1 cellular context compared by ENCODE assay signal in the genomic region with DNA sequence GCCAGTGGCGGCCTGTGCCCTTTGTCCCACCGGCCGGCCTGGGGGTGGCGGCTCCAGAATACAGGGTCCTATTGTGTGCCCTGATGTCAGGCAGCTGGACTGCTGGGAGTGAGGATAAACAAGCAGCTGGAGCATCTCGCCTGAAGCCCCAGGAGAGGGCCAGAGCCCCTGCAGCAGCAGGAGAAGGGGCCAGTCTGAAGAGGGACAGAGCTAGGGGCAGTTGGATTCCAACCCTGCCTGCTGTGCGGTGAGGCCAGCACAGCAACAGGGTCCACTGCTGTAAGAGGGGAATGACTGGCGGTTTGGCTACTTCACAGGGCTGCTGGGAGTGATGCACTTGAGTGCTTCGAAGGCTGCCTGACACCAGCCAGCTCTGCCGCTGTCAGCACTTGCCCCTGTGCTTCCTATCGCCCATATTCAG.
TF ChIP-seq lines count a peak whose summit lies in the region.

No MANE protein-coding gene starts in this region.

TF ChIP-seq in HepG2, 621 proteins besides CTCF, POLR2A, EP300 and RAD21 (continued from another document and continues in another):
- TF ChIP-seq, protein P1, sequence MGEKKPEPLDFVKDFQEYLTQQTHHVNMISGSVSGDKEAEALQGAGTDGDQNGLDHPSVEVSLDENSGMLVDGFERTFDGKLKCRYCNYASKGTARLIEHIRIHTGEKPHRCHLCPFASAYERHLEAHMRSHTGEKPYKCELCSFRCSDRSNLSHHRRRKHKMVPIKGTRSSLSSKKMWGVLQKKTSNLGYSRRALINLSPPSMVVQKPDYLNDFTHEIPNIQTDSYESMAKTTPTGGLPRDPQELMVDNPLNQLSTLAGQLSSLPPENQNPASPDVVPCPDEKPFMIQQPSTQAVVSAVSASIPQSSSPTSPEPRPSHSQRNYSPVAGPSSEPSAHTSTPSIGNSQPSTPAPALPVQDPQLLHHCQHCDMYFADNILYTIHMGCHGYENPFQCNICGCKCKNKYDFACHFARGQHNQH (CRISPR knock-in tag; IDR thresholded peaks at IDR 0.05): no peak
- TF ChIP-seq ZNF17 (CRISPR knock-in tag; IDR thresholded peaks at IDR 0.05) (no peak), TBL1XR1 (IDR thresholded peaks at IDR 0.05; ENCODE audit: borderline replicate concordance, low read length, partially characterized antibody) (no peak), ATF7 (IDR thresholded peaks at IDR 0.05) (no peak), ATF7 (CRISPR knock-in tag; IDR thresholded peaks at IDR 0.05) (no peak), ZFY (CRISPR knock-in tag; IDR thresholded peaks at IDR 0.05) (no peak; the same call in 1 of the 2 replicates), ZNF292 (CRISPR knock-in tag; IDR thresholded peaks at IDR 0.05; ENCODE audit: borderline replicate concordance, low read depth) (0 out of 2 replicates have a peak, but pooled peaks have one; percentile 35), CCAR2 (optimal IDR thresholded peaks at IDR 0.05; ENCODE audit: low read depth, low read length) (no peak), ZNF432 (CRISPR knock-in tag; IDR thresholded peaks at IDR 0.05; ENCODE audit: borderline replicate concordance) (no peak), PLRG1 (conservative IDR thresholded peaks at IDR 0.05) (no peak), KDM1A (CRISPR knock-in tag; IDR thresholded peaks at IDR 0.05) (0 out of 2 replicates have a peak, but pooled peaks have one; percentile 13), ESRRA (CRISPR knock-in tag; IDR thresholded peaks at IDR 0.05; ENCODE audit: low read depth) (no peak), ATF7-NPFF (CRISPR knock-in tag; IDR thresholded peaks at IDR 0.05; ENCODE audit: low read depth) (no peak), ZNF577 (CRISPR knock-in tag; IDR thresholded peaks at IDR 0.05; ENCODE audit: borderline replicate concordance, low read depth) (no peak), ZNF572 (CRISPR knock-in tag; IDR thresholded peaks at IDR 0.05) (no peak), ZNF724P (CRISPR knock-in tag; IDR thresholded peaks at IDR 0.05; ENCODE audit: borderline replicate concordance) (no peak), TCF12 (IDR thresholded peaks at IDR 0.05) (no peak), TCF12 (CRISPR knock-in tag; IDR thresholded peaks at IDR 0.05) (no peak), RELA (CRISPR knock-in tag; IDR thresholded peaks at IDR 0.05) (no peak), HMG20B (CRISPR knock-in tag; conservative IDR thresholded peaks at IDR 0.05) (no peak), TMF1 (CRISPR knock-in tag; IDR thresholded peaks at IDR 0.05; ENCODE audit: low read depth) (no peak), ZNF431 (CRISPR knock-in tag; IDR thresholded peaks at IDR 0.05; ENCODE audit: borderline replicate concordance, low read depth) (no peak), HES4 (CRISPR knock-in tag; IDR thresholded peaks at IDR 0.05; ENCODE audit: borderline replicate concordance) (no peak), STAG1 (CRISPR knock-in tag; IDR thresholded peaks at IDR 0.05) (no peak), HDAC2 (CRISPR knock-in tag; IDR thresholded peaks at IDR 0.05) (peak; percentile 43), ZNF44 (CRISPR knock-in tag; IDR thresholded peaks at IDR 0.05) (no peak), ZNF383 (CRISPR knock-in tag; IDR thresholded peaks at IDR 0.05; ENCODE audit: borderline replicate concordance) (no peak), ZNF557 (CRISPR knock-in tag; IDR thresholded peaks at IDR 0.05) (no peak)
- TF ChIP-seq, protein P2, sequence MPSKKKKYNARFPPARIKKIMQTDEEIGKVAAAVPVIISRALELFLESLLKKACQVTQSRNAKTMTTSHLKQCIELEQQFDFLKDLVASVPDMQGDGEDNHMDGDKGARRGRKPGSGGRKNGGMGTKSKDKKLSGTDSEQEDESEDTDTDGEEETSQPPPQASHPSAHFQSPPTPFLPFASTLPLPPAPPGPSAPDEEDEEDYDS (CRISPR knock-in tag; IDR thresholded peaks at IDR 0.05): no peak
- TF ChIP-seq, protein P3, sequence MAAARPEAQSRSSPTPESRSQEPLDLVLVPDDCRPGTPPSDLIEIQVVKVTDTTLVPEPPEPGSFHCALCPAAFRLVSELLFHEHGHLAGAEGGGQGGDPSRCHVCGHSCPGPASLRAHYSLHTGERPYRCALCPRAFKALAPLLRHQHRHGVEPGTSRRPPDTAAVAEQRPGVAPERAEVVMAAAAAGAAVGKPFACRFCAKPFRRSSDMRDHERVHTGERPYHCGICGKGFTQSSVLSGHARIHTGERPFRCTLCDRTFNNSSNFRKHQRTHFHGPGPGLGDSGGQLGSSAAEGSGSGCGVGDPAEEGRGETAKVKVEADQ (CRISPR knock-in tag; IDR thresholded peaks at IDR 0.05; ENCODE audit: borderline replicate concordance): no peak
- TF ChIP-seq, protein P4, sequence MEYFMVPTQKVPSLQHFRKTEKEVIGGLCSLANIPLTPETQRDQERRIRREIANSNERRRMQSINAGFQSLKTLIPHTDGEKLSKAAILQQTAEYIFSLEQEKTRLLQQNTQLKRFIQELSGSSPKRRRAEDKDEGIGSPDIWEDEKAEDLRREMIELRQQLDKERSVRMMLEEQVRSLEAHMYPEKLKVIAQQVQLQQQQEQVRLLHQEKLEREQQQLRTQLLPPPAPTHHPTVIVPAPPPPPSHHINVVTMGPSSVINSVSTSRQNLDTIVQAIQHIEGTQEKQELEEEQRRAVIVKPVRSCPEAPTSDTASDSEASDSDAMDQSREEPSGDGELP (IDR thresholded peaks at IDR 0.05; ENCODE audit: borderline replicate concordance, low read depth): peak; percentile 77; the same call in 1 of the 2 replicates
- TF ChIP-seq, protein P5, sequence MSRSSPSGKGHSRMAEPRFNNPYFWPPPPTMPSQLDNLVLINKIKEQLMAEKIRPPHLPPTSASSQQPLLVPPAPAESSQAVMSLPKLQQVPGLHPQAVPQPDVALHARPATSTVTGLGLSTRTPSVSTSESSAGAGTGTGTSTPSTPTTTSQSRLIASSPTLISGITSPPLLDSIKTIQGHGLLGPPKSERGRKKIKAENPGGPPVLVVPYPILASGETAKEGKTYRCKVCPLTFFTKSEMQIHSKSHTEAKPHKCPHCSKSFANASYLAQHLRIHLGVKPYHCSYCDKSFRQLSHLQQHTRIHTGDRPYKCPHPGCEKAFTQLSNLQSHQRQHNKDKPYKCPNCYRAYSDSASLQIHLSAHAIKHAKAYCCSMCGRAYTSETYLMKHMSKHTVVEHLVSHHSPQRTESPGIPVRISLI (CRISPR knock-in tag; IDR thresholded peaks at IDR 0.05; ENCODE audit: borderline replicate concordance): no peak
- TF ChIP-seq, protein P6, sequence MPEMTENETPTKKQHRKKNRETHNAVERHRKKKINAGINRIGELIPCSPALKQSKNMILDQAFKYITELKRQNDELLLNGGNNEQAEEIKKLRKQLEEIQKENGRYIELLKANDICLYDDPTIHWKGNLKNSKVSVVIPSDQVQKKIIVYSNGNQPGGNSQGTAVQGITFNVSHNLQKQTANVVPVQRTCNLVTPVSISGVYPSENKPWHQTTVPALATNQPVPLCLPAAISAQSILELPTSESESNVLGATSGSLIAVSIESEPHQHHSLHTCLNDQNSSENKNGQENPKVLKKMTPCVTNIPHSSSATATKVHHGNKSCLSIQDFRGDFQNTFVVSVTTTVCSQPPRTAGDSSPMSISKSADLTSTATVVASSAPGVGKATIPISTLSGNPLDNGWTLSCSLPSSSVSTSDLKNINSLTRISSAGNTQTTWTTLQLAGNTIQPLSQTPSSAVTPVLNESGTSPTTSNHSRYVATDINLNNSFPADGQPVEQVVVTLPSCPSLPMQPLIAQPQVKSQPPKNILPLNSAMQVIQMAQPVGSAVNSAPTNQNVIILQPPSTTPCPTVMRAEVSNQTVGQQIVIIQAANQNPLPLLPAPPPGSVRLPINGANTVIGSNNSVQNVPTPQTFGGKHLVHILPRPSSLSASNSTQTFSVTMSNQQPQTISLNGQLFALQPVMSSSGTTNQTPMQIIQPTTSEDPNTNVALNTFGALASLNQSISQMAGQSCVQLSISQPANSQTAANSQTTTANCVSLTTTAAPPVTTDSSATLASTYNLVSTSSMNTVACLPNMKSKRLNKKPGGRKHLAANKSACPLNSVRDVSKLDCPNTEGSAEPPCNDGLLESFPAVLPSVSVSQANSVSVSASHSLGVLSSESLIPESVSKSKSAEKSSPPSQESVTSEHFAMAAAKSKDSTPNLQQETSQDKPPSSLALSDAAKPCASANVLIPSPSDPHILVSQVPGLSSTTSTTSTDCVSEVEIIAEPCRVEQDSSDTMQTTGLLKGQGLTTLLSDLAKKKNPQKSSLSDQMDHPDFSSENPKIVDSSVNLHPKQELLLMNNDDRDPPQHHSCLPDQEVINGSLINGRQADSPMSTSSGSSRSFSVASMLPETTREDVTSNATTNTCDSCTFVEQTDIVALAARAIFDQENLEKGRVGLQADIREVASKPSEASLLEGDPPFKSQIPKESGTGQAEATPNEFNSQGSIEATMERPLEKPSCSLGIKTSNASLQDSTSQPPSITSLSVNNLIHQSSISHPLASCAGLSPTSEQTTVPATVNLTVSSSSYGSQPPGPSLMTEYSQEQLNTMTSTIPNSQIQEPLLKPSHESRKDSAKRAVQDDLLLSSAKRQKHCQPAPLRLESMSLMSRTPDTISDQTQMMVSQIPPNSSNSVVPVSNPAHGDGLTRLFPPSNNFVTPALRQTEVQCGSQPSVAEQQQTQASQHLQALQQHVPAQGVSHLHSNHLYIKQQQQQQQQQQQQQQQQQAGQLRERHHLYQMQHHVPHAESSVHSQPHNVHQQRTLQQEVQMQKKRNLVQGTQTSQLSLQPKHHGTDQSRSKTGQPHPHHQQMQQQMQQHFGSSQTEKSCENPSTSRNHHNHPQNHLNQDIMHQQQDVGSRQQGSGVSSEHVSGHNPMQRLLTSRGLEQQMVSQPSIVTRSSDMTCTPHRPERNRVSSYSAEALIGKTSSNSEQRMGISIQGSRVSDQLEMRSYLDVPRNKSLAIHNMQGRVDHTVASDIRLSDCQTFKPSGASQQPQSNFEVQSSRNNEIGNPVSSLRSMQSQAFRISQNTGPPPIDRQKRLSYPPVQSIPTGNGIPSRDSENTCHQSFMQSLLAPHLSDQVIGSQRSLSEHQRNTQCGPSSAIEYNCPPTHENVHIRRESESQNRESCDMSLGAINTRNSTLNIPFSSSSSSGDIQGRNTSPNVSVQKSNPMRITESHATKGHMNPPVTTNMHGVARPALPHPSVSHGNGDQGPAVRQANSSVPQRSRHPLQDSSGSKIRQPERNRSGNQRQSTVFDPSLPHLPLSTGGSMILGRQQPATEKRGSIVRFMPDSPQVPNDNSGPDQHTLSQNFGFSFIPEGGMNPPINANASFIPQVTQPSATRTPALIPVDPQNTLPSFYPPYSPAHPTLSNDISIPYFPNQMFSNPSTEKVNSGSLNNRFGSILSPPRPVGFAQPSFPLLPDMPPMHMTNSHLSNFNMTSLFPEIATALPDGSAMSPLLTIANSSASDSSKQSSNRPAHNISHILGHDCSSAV (CRISPR knock-in tag; IDR thresholded peaks at IDR 0.05; ENCODE audit: borderline replicate concordance): no peak
- TF ChIP-seq, protein P7, sequence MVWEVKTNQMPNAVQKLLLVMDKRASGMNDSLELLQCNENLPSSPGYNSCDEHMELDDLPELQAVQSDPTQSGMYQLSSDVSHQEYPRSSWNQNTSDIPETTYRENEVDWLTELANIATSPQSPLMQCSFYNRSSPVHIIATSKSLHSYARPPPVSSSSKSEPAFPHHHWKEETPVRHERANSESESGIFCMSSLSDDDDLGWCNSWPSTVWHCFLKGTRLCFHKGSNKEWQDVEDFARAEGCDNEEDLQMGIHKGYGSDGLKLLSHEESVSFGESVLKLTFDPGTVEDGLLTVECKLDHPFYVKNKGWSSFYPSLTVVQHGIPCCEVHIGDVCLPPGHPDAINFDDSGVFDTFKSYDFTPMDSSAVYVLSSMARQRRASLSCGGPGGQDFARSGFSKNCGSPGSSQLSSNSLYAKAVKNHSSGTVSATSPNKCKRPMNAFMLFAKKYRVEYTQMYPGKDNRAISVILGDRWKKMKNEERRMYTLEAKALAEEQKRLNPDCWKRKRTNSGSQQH (CRISPR knock-in tag; IDR thresholded peaks at IDR 0.05; ENCODE audit: low read depth): no peak
- TF ChIP-seq, protein P8, sequence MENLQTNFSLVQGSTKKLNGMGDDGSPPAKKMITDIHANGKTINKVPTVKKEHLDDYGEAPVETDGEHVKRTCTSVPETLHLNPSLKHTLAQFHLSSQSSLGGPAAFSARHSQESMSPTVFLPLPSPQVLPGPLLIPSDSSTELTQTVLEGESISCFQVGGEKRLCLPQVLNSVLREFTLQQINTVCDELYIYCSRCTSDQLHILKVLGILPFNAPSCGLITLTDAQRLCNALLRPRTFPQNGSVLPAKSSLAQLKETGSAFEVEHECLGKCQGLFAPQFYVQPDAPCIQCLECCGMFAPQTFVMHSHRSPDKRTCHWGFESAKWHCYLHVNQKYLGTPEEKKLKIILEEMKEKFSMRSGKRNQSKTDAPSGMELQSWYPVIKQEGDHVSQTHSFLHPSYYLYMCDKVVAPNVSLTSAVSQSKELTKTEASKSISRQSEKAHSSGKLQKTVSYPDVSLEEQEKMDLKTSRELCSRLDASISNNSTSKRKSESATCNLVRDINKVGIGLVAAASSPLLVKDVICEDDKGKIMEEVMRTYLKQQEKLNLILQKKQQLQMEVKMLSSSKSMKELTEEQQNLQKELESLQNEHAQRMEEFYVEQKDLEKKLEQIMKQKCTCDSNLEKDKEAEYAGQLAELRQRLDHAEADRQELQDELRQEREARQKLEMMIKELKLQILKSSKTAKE (CRISPR knock-in tag; IDR thresholded peaks at IDR 0.05; ENCODE audit: borderline replicate concordance): no peak
- TF ChIP-seq, protein P9, sequence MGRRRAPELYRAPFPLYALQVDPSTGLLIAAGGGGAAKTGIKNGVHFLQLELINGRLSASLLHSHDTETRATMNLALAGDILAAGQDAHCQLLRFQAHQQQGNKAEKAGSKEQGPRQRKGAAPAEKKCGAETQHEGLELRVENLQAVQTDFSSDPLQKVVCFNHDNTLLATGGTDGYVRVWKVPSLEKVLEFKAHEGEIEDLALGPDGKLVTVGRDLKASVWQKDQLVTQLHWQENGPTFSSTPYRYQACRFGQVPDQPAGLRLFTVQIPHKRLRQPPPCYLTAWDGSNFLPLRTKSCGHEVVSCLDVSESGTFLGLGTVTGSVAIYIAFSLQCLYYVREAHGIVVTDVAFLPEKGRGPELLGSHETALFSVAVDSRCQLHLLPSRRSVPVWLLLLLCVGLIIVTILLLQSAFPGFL (CRISPR knock-in tag; IDR thresholded peaks at IDR 0.05): no peak
- TF ChIP-seq, protein P10, sequence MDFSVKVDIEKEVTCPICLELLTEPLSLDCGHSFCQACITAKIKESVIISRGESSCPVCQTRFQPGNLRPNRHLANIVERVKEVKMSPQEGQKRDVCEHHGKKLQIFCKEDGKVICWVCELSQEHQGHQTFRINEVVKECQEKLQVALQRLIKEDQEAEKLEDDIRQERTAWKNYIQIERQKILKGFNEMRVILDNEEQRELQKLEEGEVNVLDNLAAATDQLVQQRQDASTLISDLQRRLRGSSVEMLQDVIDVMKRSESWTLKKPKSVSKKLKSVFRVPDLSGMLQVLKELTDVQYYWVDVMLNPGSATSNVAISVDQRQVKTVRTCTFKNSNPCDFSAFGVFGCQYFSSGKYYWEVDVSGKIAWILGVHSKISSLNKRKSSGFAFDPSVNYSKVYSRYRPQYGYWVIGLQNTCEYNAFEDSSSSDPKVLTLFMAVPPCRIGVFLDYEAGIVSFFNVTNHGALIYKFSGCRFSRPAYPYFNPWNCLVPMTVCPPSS (IDR thresholded peaks at IDR 0.05): no peak
- TF ChIP-seq, protein P11, sequence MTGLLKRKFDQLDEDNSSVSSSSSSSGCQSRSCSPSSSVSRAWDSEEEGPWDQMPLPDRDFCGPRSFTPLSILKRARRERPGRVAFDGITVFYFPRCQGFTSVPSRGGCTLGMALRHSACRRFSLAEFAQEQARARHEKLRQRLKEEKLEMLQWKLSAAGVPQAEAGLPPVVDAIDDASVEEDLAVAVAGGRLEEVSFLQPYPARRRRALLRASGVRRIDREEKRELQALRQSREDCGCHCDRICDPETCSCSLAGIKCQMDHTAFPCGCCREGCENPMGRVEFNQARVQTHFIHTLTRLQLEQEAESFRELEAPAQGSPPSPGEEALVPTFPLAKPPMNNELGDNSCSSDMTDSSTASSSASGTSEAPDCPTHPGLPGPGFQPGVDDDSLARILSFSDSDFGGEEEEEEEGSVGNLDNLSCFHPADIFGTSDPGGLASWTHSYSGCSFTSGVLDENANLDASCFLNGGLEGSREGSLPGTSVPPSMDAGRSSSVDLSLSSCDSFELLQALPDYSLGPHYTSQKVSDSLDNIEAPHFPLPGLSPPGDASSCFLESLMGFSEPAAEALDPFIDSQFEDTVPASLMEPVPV (CRISPR knock-in tag; IDR thresholded peaks at IDR 0.05): no peak
